Comparison of ENCODE assay signal across 8 cellular contexts in the genomic region with DNA sequence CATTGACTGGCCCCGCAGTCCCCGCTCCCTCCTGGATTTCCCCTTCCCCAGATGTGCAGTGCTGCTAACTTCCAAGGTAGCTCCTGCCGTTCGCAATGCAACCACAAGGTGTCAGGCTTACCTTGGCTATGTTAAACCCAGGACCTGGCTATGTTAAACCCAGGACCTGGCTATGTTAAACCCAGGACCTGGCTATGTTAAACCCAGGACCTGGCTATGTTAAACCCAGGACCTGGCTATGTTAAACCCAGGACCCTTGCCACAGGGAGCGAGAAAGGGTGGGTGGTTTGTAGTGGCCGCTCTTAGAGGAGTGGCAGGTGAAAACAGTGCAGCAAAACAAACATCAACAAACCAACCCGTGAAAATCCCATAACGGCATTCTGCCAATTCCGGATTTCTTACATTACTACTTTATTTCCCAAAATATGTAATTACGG.
DNase-seq lines count a peak whose midpoint lies in the region; ATAC-seq and TF ChIP-seq lines count a peak whose summit lies in the region.

No MANE protein-coding gene starts in this region.

- H3F3A ChIP-seq in MM.1S (ENCODE audit: insufficient read depth, low read length), result no peaks in the 10 kb centered on the region

- no peak overlapping the region for H2AFZ ChIP-seq in MM.1S (ENCODE audit: low read length)

- H3K4me3 ChIP-seq in MM.1S (ENCODE audit: low read length) (no peak overlapping the region), astrocyte of the cerebellum (ENCODE audit: low read depth, low read length) (no peak overlapping the region)

- no peaks in the 10 kb centered on the region for H4K20me1 ChIP-seq in MM.1S (ENCODE audit: insufficient read depth, low read length)

- in situ Hi-C loops in astrocyte of the cerebellum (cut with HindIII; ENCODE audit: low sequenced_read_pairs), result no loop called here

- no peaks in the 10 kb centered on the region for H3K9me3 ChIP-seq in MM.1S (replicated peaks; ENCODE audit: insufficient read depth, low read length)

- no peaks in the 10 kb centered on the region for H3K9me2 ChIP-seq in MM.1S (replicated peaks; ENCODE audit: insufficient read depth, low read length)

- no peaks in the 10 kb centered on the region for H3K79me2 ChIP-seq in MM.1S (ENCODE audit: low read length)

- no peak overlapping the region for H3K27ac ChIP-seq in MM.1S (ENCODE audit: low read length)

- no peaks in the 10 kb centered on the region for H3K36me3 ChIP-seq in MM.1S (replicated peaks; ENCODE audit: insufficient read depth, low read length)

- DNase-seq in DMS79 (lab: John Stamatoyannopoulos, UW), result peak; percentile 53
- DNase-seq in MM.1S, result peak; percentile 70
- DNase-seq in T1000 (lab: John Stamatoyannopoulos, UW), result peak; percentile 17
- DNase-seq in astrocyte of the cerebellum (ENCODE audit: low read depth), result peak; percentile 61
- DNase-seq in iPS DF 19.7 (ENCODE audit: low read depth, low spot score), result peak; percentile 82
- peak; percentile 44 to 67 for DNase-seq in stimulated activated CD4-positive, alpha-beta T cell treated with anti-CD3 and anti-CD28 coated beads, Interleukin-12 subunit alpha, Interleukin-12 subunit beta, amount 100 ng/mL, for 24 hours (ENCODE audit: low read depth in 2 of 2)
- DNase-seq in NCI-H187 treated with DMSO at 0.1 percent for 48 hours (lab: John Stamatoyannopoulos, UW), result no peak

- H3K9ac ChIP-seq in MM.1S (ENCODE audit: low read length), result no peak overlapping the region

- no peak overlapping the region for H3K4me2 ChIP-seq in MM.1S (ENCODE audit: low read depth, low read length)

- ATAC-seq in GM21619 (IDR thresholded peaks at IDR 0.05; ENCODE audit: unreplicated experiment), result peak; percentile 56

- TF ChIP-seq CTCF in MM.1S (IDR thresholded peaks at IDR 0.05; ENCODE audit: low read length) (peak; percentile 67), astrocyte of the cerebellum (IDR thresholded peaks at IDR 0.05; ENCODE audit: low read depth, low read length, missing control alignments) (peak; percentile 73)

- H3K27me3 ChIP-seq in MM.1S (replicated peaks; ENCODE audit: insufficient read depth, low read length), result peaks cover 38% of the 10 kb centered on the region

- H3K4me1 ChIP-seq in MM.1S (ENCODE audit: low read length), result peaks cover 12% of the 10 kb centered on the region
